ENCODE assay signal across 2 cellular contexts in genomic region chr5:132830436-132831094, GRCh38.
TF ChIP-seq lines count a peak whose summit lies in the region.

SHROOM1 (minus strand) TSS chr5:132830647; CDS start chr5:132826140, 4,507 bp downstream.

TF ChIP-seq in A549, 52 proteins besides CTCF, POLR2A, EP300 and RAD21:
- no peak for TF ChIP-seq PBX3 (IDR thresholded peaks at IDR 0.05)
- TF ChIP-seq BCL3 (IDR thresholded peaks at IDR 0.05): peak; percentile 43; the same call in 1 of the 3 replicates
- TF ChIP-seq CEBPB (IDR thresholded peaks at IDR 0.05): no peak
- TF ChIP-seq E2F6 (IDR thresholded peaks at IDR 0.05; ENCODE audit: borderline replicate concordance, low read depth): peak; percentile 72
- TF ChIP-seq JUNB (IDR thresholded peaks at IDR 0.05): no peak
- TF ChIP-seq MAX (IDR thresholded peaks at IDR 0.05): peak; percentile 5; the same call in 1 of the 2 replicates
- peak in 1 of 2 experiments; percentile 76; a peak in 3 of 5 replicates for TF ChIP-seq JUN (IDR thresholded peaks at IDR 0.05)
- TF ChIP-seq PHF8 (IDR thresholded peaks at IDR 0.05; ENCODE audit: borderline replicate concordance, low read depth): peak; percentile 69
- TF ChIP-seq HEYL (CRISPR knock-in tag; IDR thresholded peaks at IDR 0.05): no peak
- TF ChIP-seq CHD2 (IDR thresholded peaks at IDR 0.05; ENCODE audit: low read length, partially characterized antibody): no peak
- no peak for TF ChIP-seq ZNF302 (CRISPR knock-in tag; IDR thresholded peaks at IDR 0.05)
- TF ChIP-seq SMC3 (IDR thresholded peaks at IDR 0.05): no peak

TF ChIP-seq in HEK293, 187 proteins besides CTCF, POLR2A, EP300 and RAD21 (continued from another document and continues in another):
- TF ChIP-seq ZSCAN5A (tag by site-specific recombination; IDR thresholded peaks at IDR 0.05) (no peak), ZNF311 (tag by site-specific recombination; IDR thresholded peaks at IDR 0.05; ENCODE audit: borderline replicate concordance) (no peak), ZBTB44 (tag by site-specific recombination; IDR thresholded peaks at IDR 0.05) (no peak), ZSCAN4 (tag by site-specific recombination; IDR thresholded peaks at IDR 0.05) (no peak), ZNF114 (tag by site-specific recombination; IDR thresholded peaks at IDR 0.05) (no peak), ZSCAN18 (tag by site-specific recombination; IDR thresholded peaks at IDR 0.05) (no peak), ZNF292 (tag by site-specific recombination; IDR thresholded peaks at IDR 0.05; ENCODE audit: borderline replicate concordance, low read depth) (no peak), ZNF404 (tag by site-specific recombination; IDR thresholded peaks at IDR 0.05) (no peak), ZNF248 (tag by site-specific recombination; IDR thresholded peaks at IDR 0.05) (no peak), ZNF747 (tag by site-specific recombination; IDR thresholded peaks at IDR 0.05) (no peak), ATF2 (tag by site-specific recombination; IDR thresholded peaks at IDR 0.05; ENCODE audit: low read depth) (no peak), ZNF148 (tag by site-specific recombination; IDR thresholded peaks at IDR 0.05; ENCODE audit: borderline replicate concordance) (no peak), ZNF48 (tag by site-specific recombination; IDR thresholded peaks at IDR 0.05) (no peak), ZSCAN23 (tag by site-specific recombination; IDR thresholded peaks at IDR 0.05) (no peak), GLI4 (tag by site-specific recombination; IDR thresholded peaks at IDR 0.05) (no peak), ZNF513 (tag by site-specific recombination; IDR thresholded peaks at IDR 0.05) (no peak), ZNF777 (tag by site-specific recombination; IDR thresholded peaks at IDR 0.05; ENCODE audit: borderline replicate concordance) (no peak), SP3 (tag by site-specific recombination; IDR thresholded peaks at IDR 0.05) (peak; percentile 78), ZNF184 (tag by site-specific recombination; IDR thresholded peaks at IDR 0.05) (no peak), ZNF202 (tag by site-specific recombination; IDR thresholded peaks at IDR 0.05; ENCODE audit: borderline replicate concordance) (no peak), ZNF426 (tag by site-specific recombination; IDR thresholded peaks at IDR 0.05) (no peak), OVOL3 (tag by site-specific recombination; IDR thresholded peaks at IDR 0.05) (no peak), KLF8 (tag by site-specific recombination; IDR thresholded peaks at IDR 0.05) (peak; percentile 46; the same call in 1 of the 2 replicates), ZFP69B (tag by site-specific recombination; IDR thresholded peaks at IDR 0.05) (no peak; the same call in 1 of the 2 replicates), ZSCAN16 (tag by site-specific recombination; IDR thresholded peaks at IDR 0.05) (no peak), KLF17 (tag by site-specific recombination; IDR thresholded peaks at IDR 0.05) (no peak; the same call in 1 of the 2 replicates), MEIS1 (CRISPR knock-in tag; IDR thresholded peaks at IDR 0.05; ENCODE audit: borderline replicate concordance) (no peak), GLIS2 (tag by site-specific recombination; IDR thresholded peaks at IDR 0.05) (peak; percentile 84), ZNF514 (tag by site-specific recombination; IDR thresholded peaks at IDR 0.05) (no peak), ZBTB20 (tag by site-specific recombination; IDR thresholded peaks at IDR 0.05) (no peak), ZNF23 (tag by site-specific recombination; IDR thresholded peaks at IDR 0.05; ENCODE audit: borderline replicate concordance) (no peak), ZNF843 (tag by site-specific recombination; IDR thresholded peaks at IDR 0.05) (peak; percentile 21; the same call in 1 of the 2 replicates), ZNF530 (tag by site-specific recombination; IDR thresholded peaks at IDR 0.05; ENCODE audit: low read depth) (no peak), YY1 (tag by site-specific recombination; IDR thresholded peaks at IDR 0.05) (no peak), ZNF677 (tag by site-specific recombination; IDR thresholded peaks at IDR 0.05) (no peak), ZNF585B (tag by site-specific recombination; IDR thresholded peaks at IDR 0.05) (no peak), ZNF423 (tag by site-specific recombination; IDR thresholded peaks at IDR 0.05) (peak; percentile 53; the same call in 1 of the 2 replicates), ZNF362 (tag by site-specific recombination; IDR thresholded peaks at IDR 0.05) (no peak), ZEB2 (tag by site-specific recombination; IDR thresholded peaks at IDR 0.05) (no peak), ZNF354C (tag by site-specific recombination; IDR thresholded peaks at IDR 0.05; ENCODE audit: borderline replicate concordance, low read depth) (no peak), ZNF560 (tag by site-specific recombination; IDR thresholded peaks at IDR 0.05; ENCODE audit: borderline replicate concordance) (no peak)
